9 cellular contexts compared by ENCODE assay signal in the genomic region with DNA sequence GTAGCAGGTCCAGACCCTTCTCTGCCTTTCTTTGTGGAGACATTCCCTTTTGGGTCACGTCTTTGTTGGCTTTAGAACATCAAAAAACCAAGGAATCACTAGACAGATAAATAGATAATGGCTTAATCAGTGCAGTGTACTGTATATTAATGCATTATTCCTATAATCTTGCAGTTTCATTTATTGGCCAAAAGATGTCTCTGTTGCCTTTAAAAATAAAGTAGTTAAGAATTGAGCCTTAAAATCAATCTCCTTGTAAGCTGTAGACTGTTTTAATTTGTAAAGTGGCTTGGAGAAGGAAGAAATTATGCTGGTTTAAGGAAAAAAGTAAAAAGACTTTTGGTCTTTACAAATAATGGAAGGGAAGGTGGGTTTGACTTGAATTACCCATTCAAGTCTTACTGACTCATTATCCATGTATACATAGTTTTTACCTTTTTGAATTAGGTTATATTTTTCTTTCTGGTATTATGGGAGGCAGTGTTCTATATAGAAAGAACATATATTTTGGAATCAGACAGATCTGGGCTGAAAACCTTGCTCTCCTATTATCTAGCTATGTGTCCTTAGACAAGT.
DNase-seq lines count a peak whose midpoint lies in the region; ATAC-seq, FAIRE-seq and TF ChIP-seq lines count a peak whose summit lies in the region.
"Had no signal": no experiment of that assay in that cellular context is flagged by ENCODE, and none has a peak within 500 bp of the region (broad histone marks: within the 10 kb centered on the region; RNA-seq: fewer than 3 reads in every experiment).

No MANE protein-coding gene starts in this region.

- peaks cover 37% of the 10 kb centered on the region for H3K36me3 ChIP-seq in CD8-positive, alpha-beta T cell (ENCODE audit: insufficient read depth, low read length)
- H3K36me3 ChIP-seq in KMS-11 (ENCODE audit: insufficient read depth) (no peaks in the 10 kb centered on the region), ascending aorta (peaks cover 42 to 45% of the 10 kb centered on the region in 2 donors), left lung (peaks cover 0 to 93% of the 10 kb centered on the region in 2 donors)

- no peak for FAIRE-seq in GM12891 (lab: Jason Lieb, UNC)

- no peaks in the 10 kb centered on the region for H4K20me1 ChIP-seq in KMS-11 (ENCODE audit: insufficient read depth)

- H3K9me3 Mint-ChIP-seq in CD8-positive, alpha-beta T cell, result no peaks in the 10 kb centered on the region
- H3K9me3 Mint-ChIP-seq: dendritic cell treated with granulocyte-macrophage colony-stimulating factor and Interleukin-4, amounts not matched to agents 40 ng/mL and 50 ng/mL, for 4 days had no signal

- no peaks in the 10 kb centered on the region for H3K9me3 ChIP-seq in CD8-positive, alpha-beta T cell (ENCODE audit: low read length)
- no peaks in the 10 kb centered on the region for H3K9me3 ChIP-seq in ascending aorta
- H3K9me3 ChIP-seq in left lung, result no peaks in the 10 kb centered on the region

- no peak overlapping the region for H3K27ac ChIP-seq in CD8-positive, alpha-beta T cell (ENCODE audit: low read depth, low read length)
- no peak overlapping the region for H3K27ac ChIP-seq in KMS-11
- H3K27ac ChIP-seq in ascending aorta, result peak overlapping the region; percentile 45 to 88
- no peak overlapping the region for H3K27ac ChIP-seq in left lung

- H3K4me1 ChIP-seq in CD8-positive, alpha-beta T cell (ENCODE audit: insufficient read depth, low read length), result no peaks in the 10 kb centered on the region
- no peaks in the 10 kb centered on the region for H3K4me1 ChIP-seq in KMS-11 (ENCODE audit: low read depth, poor library complexity, severe bottlenecking)
- peaks cover 8 to 31% of the 10 kb centered on the region in 2 donors for H3K4me1 ChIP-seq in ascending aorta
- H3K4me1 ChIP-seq in left lung, result peaks cover 0 to 10% of the 10 kb centered on the region in 2 donors

- H3K9ac ChIP-seq in KMS-11, result no peak overlapping the region

- no peaks in the 10 kb centered on the region for H3K4me1 Mint-ChIP-seq in CD8-positive, alpha-beta T cell (ENCODE audit: low read depth)

- ATAC-seq in CD8-positive, alpha-beta T cell, result peak; percentile 36
- ATAC-seq in left lung (peak; percentile 58), HG03354 (IDR thresholded peaks at IDR 0.05; ENCODE audit: poor library complexity, severe bottlenecking, unreplicated experiment) (no peak), GM21526 (IDR thresholded peaks at IDR 0.05; ENCODE audit: low FRiP score, unreplicated experiment) (no peak)

- POLR2A ChIA-PET in CD8-positive, alpha-beta T cell (lab: Charles Lee), result no interaction called here

- CTCF ChIA-PET in CD8-positive, alpha-beta T cell (lab: Charles Lee), result interaction anchor here (0.7 to 6.8 kb wide), 10 partner anchors 9 to 346 kb away, joined by 3 to 66 read pairs (median 4); no protein-coding TSS in a partner anchor

- no peak overlapping the region for H3K4me3 Mint-ChIP-seq in CD8-positive, alpha-beta T cell
- H3K4me3 Mint-ChIP-seq: dendritic cell treated with granulocyte-macrophage colony-stimulating factor and Interleukin-4, amounts not matched to agents 40 ng/mL and 50 ng/mL, for 4 days had no signal

- no peaks in the 10 kb centered on the region for H3K27me3 ChIP-seq in CD8-positive, alpha-beta T cell (ENCODE audit: insufficient read depth, low read length)
- H3K27me3 ChIP-seq in KMS-11 (ENCODE audit: insufficient read depth, low read depth) (no peaks in the 10 kb centered on the region), ascending aorta (no peaks in the 10 kb centered on the region), left lung (no peaks in the 10 kb centered on the region)

- TF ChIP-seq CTCF in CD8-positive, alpha-beta T cell (IDR thresholded peaks at IDR 0.05), result peak; percentile 73
- TF ChIP-seq CTCF in KMS-11 (conservative IDR thresholded peaks at IDR 0.05; ENCODE audit: low read depth, low read length) (peak; percentile 70), ascending aorta (IDR thresholded peaks at IDR 0.05) (peak; percentile 39 to 52 (median 42)), left lung (IDR thresholded peaks at IDR 0.05) (peak; percentile 27 to 28)

- no peaks in the 10 kb centered on the region for H3K27me3 Mint-ChIP-seq in CD8-positive, alpha-beta T cell (ENCODE audit: low read depth)
- H3K27me3 Mint-ChIP-seq: dendritic cell treated with granulocyte-macrophage colony-stimulating factor and Interleukin-4, amounts not matched to agents 40 ng/mL and 50 ng/mL, for 4 days had no signal

- no peak overlapping the region for H3K27ac Mint-ChIP-seq in CD8-positive, alpha-beta T cell
- H3K27ac Mint-ChIP-seq: dendritic cell treated with granulocyte-macrophage colony-stimulating factor and Interleukin-4, amounts not matched to agents 40 ng/mL and 50 ng/mL, for 4 days had no signal

- H3K4me2 ChIP-seq in KMS-11, result no peak overlapping the region

- DNase-seq in CD8-positive, alpha-beta T cell, result no peak
- DNase-seq in ascending aorta (ENCODE audit: low spot score in 2 of 2), result no peak
- DNase-seq in left lung, result no peak
- no peak for DNase-seq in effector CD4-positive, alpha-beta T cell
- no peak for DNase-seq in GM12891 (ENCODE audit: insufficient read length, low spot score)

- peaks cover 91% of the 10 kb centered on the region for H3K36me3 Mint-ChIP-seq in CD8-positive, alpha-beta T cell

- H2AFZ ChIP-seq in KMS-11 (ENCODE audit: low read depth), result no peak overlapping the region

- no peaks in the 10 kb centered on the region for H3K79me2 ChIP-seq in KMS-11 (ENCODE audit: insufficient read depth, low read depth)

- intact Hi-C loops in CD8-positive, alpha-beta T cell (cut with DNase I, micrococcal nuclease), result loop anchor here (1.0 to 10.0 kb wide), 3 partner anchors 306 to 1650 kb away; no protein-coding TSS in a partner anchor
- intact Hi-C loops in ascending aorta (cut with DNase I), result loop anchor here (2.0 to 5.0 kb wide), 2 partner anchors 93 to 344 kb away; no protein-coding TSS in a partner anchor
- intact Hi-C loops in left lung (cut with DNase I), result loop anchor here in 1 of 2 donors (5.0 kb wide), 1 partner anchor 343 kb away; no protein-coding TSS in a partner anchor

- no peak overlapping the region for H3K4me3 ChIP-seq in CD8-positive, alpha-beta T cell (ENCODE audit: low read depth, low read length)
- H3K4me3 ChIP-seq in KMS-11 (IDR thresholded peaks at IDR 0.05; ENCODE audit: insufficient read depth, low read depth, low read length) (no peak overlapping the region), ascending aorta (no peak overlapping the region), left lung (no peak overlapping the region)

- TF ChIP-seq POLR2A in GM12891 (IDR thresholded peaks at IDR 0.05; ENCODE audit: low read depth, low read length), result no peak

TF ChIP-seq in GM12891, 5 proteins besides CTCF, POLR2A, EP300 and RAD21:
- TF ChIP-seq SPI1 (IDR thresholded peaks at IDR 0.05; ENCODE audit: low read depth, low read length), result no peak
- no peak for TF ChIP-seq POLR2AphosphoS5 (IDR thresholded peaks at IDR 0.05; ENCODE audit: low read depth, low read length)
- no peak for TF ChIP-seq TAF1 (IDR thresholded peaks at IDR 0.05; ENCODE audit: low read depth, low read length)
- TF ChIP-seq PAX5 (IDR thresholded peaks at IDR 0.05; ENCODE audit: insufficient read depth, low read length, severe bottlenecking), result no peak

Comparison
In these comparisons a context has a peak if more than half of its experiments do, and no peak if none do; other contexts are left out.
1. ATAC-seq: peak in CD8-positive, alpha-beta T cell (single experiment) and left lung (single experiment); none in HG03354 (single experiment) and GM21526 (single experiment).
2. H3K27ac ChIP-seq: peak in ascending aorta (2 of 2); none in CD8-positive, alpha-beta T cell (single experiment), KMS-11 (single experiment) and left lung (0 of 2).
3. Peak in every context shown above with its lines, with median percentiles within 50 percentile points of each other: CTCF ChIP-seq.